ENCODE assay signal across 13 cellular contexts in the genomic region with DNA sequence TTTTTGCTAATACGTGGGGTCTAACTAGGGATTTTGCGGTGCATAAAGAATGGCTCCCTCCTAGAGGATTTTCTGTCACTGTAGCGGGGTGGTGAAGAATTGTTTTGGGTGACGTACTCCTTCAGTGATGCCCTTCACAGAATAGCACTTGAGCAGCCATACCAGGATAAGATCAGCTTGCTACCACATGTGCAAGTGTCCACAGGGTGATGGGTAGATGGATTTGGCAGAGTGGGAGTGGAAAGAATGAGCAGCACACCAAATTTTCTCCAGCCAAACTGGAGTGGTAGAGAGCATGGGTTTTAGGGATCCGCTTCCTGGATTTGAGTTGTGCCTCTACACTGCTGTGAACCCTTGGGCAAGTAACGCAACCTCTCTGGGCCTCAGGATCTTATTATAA. TPM values are rescaled to one million over a fixed set of nuclear protein-coding genes. Genes with fewer than 3 reads are reported as not detected.
DNase-seq lines count a peak whose midpoint lies in the region; ATAC-seq, FAIRE-seq and TF ChIP-seq lines count a peak whose summit lies in the region.
"Had no signal": no experiment of that assay in that cellular context is flagged by ENCODE, and none has a peak within 500 bp of the region (broad histone marks: within the 10 kb centered on the region; RNA-seq: fewer than 3 reads in every experiment).

No MANE protein-coding gene starts in this region.

- peak overlapping the region; percentile 87 for H3K4me2 ChIP-seq in PC-9

- peaks cover 0 to 48% (median 3%) of the 10 kb centered on the region in 3 donors for H3K36me3 Mint-ChIP-seq in CD8-positive, alpha-beta memory T cell
- H3K36me3 Mint-ChIP-seq in CD14-positive monocyte = peaks cover 13 to 24% of the 10 kb centered on the region in 2 donors

- TF ChIP-seq CTCF in PC-9 (conservative IDR thresholded peaks at IDR 0.05) (no peak), right atrium auricular region (IDR thresholded peaks at IDR 0.05) (no peak), psoas muscle (IDR thresholded peaks at IDR 0.05) (no peak), CD14-positive monocyte (IDR thresholded peaks at IDR 0.05) (no peak)

- peaks cover 0 to 8% of the 10 kb centered on the region in 2 donors for H3K27me3 Mint-ChIP-seq in CD8-positive, alpha-beta memory T cell
- H3K27me3 Mint-ChIP-seq in CD14-positive monocyte (ENCODE audit: low read depth in 3 of 3) = no peaks in the 10 kb centered on the region

- no peak for FAIRE-seq in H54 (lab: Jason Lieb, UNC)
- FAIRE-seq: GM18507 had no signal

- H3K27ac ChIP-seq in CD8-positive, alpha-beta memory T cell (ENCODE audit: low read depth, low read length) = no peak overlapping the region
- H3K27ac ChIP-seq in PC-9 (no peak overlapping the region), right atrium auricular region (peak overlapping the region; percentile 97 to 99), psoas muscle (peak overlapping the region; percentile 97)

- no peaks in the 10 kb centered on the region for H3K9me3 ChIP-seq in CD8-positive, alpha-beta memory T cell (ENCODE audit: low read length)
- H3K9me3 ChIP-seq in PC-9 (ENCODE audit: insufficient read depth, low read depth) = no peaks in the 10 kb centered on the region
- no peaks in the 10 kb centered on the region for H3K9me3 ChIP-seq in right atrium auricular region
- H3K9me3 ChIP-seq in psoas muscle = no peaks in the 10 kb centered on the region
- H3K9me3 ChIP-seq: ascending aorta had no signal

- no peaks in the 10 kb centered on the region for H3K27me3 ChIP-seq in CD8-positive, alpha-beta memory T cell (ENCODE audit: insufficient read depth, low read length, poor library complexity, severe bottlenecking)
- no peaks in the 10 kb centered on the region for H3K27me3 ChIP-seq in PC-9 (ENCODE audit: insufficient read depth, low read depth)
- no peaks in the 10 kb centered on the region for H3K27me3 ChIP-seq in right atrium auricular region
- H3K27me3 ChIP-seq in psoas muscle (ENCODE audit: insufficient read depth in 3 of 3, low read length in 2 of 3) = no peaks in the 10 kb centered on the region
- H3K27me3 ChIP-seq: ascending aorta had no signal

- peaks cover 63 to 80% (median 75%) of the 10 kb centered on the region in 3 donors for H3K4me1 Mint-ChIP-seq in CD8-positive, alpha-beta memory T cell
- H3K4me1 Mint-ChIP-seq in CD14-positive monocyte = peaks cover 66% of the 10 kb centered on the region

- H3K79me2 ChIP-seq in PC-9 (ENCODE audit: low read depth) = peaks cover 38% of the 10 kb centered on the region

- POLR2A ChIA-PET in CD8-positive, alpha-beta memory T cell (lab: Charles Lee) = interaction anchor here (1.0 kb wide), 1 partner anchor 10 kb away, joined by 5 read pairs; no protein-coding TSS in a partner anchor
- POLR2A ChIA-PET in PC-9 (lab: Charles Lee; ENCODE audit: unreplicated experiment) = no interaction called here

- peaks cover 38% of the 10 kb centered on the region for H3F3A ChIP-seq in PC-9 (ENCODE audit: insufficient read depth, low read depth)

- intact Hi-C loops in PC-9 (cut with micrococcal nuclease; ENCODE audit: unreplicated experiment) = loop anchor here (5.0 to 10.0 kb wide), 2 partner anchors 38 to 170 kb away; partner anchors contain the start of gene NUAK1
- intact Hi-C loops in psoas muscle (cut with DNase I) = loop anchor here (5.0 kb wide), 3 partner anchors 38 to 57 kb away; partner anchors contain the start of genes CKAP4 (in 2 of the 2) and POLR3B (in 1 of the 2)
- intact Hi-C loops in CD14-positive monocyte (cut with micrococcal nuclease) = loop anchor here (5.0 kb wide), 4 partner anchors 33 to 77 kb away; partner anchors contain the start of genes CKAP4 (in 2 of the 2) and POLR3B (in 2 of the 2)

- BruUV-seq in PC-9 (replicated peaks; lab: Mats Ljungman, UMichigan) = no TSS peak

- 58 to 64% (median 62%) methylated on average over 6 of the region's 6 CpGs for WGBS in psoas muscle, 3 donors

- TF ChIP-seq POLR2A in H54 (IDR thresholded peaks at IDR 0.05; ENCODE audit: low read depth, low read length) = no peak

- H3K4me3 ChIP-seq in CD8-positive, alpha-beta memory T cell (ENCODE audit: low read length) = no peak overlapping the region
- no peak overlapping the region for H3K4me3 ChIP-seq in PC-9
- no peak overlapping the region for H3K4me3 ChIP-seq in right atrium auricular region
- H3K4me3 ChIP-seq in psoas muscle = peak overlapping the region; percentile 86

- no peaks in the 10 kb centered on the region for H3K36me3 ChIP-seq in CD8-positive, alpha-beta memory T cell (ENCODE audit: insufficient read depth, low read length)
- H3K36me3 ChIP-seq in PC-9 (ENCODE audit: low read depth) = no peaks in the 10 kb centered on the region
- no peaks in the 10 kb centered on the region for H3K36me3 ChIP-seq in right atrium auricular region
- H3K36me3 ChIP-seq in psoas muscle (ENCODE audit: insufficient read depth in 1 of 2, low read depth in 1 of 2) = peaks cover 0 to 4% of the 10 kb centered on the region in 2 donors
- H3K36me3 ChIP-seq: ascending aorta had no signal

- H3K9me3 Mint-ChIP-seq in CD8-positive, alpha-beta memory T cell = no peaks in the 10 kb centered on the region
- no peaks in the 10 kb centered on the region for H3K9me3 Mint-ChIP-seq in CD14-positive monocyte

- H4K20me1 ChIP-seq in PC-9 (ENCODE audit: insufficient read depth) = no peaks in the 10 kb centered on the region

- H3K4me1 ChIP-seq in CD8-positive, alpha-beta memory T cell (ENCODE audit: insufficient read depth, low read length) = peaks cover 64% of the 10 kb centered on the region
- H3K4me1 ChIP-seq in PC-9 (replicated peaks; ENCODE audit: insufficient read depth) (peaks cover 66% of the 10 kb centered on the region), right atrium auricular region (peaks cover 0 to 83% of the 10 kb centered on the region in 2 donors), psoas muscle (peaks cover 85% of the 10 kb centered on the region)

- DNase-seq in CD8-positive, alpha-beta memory T cell = no peak
- no peak for DNase-seq in PC-9
- no peak for DNase-seq in right atrium auricular region (ENCODE audit: low spot score)
- DNase-seq in psoas muscle = no peak
- DNase-seq in DMS114 treated with DMSO at 0.1 percent for 48 hours (lab: John Stamatoyannopoulos, UW; ENCODE audit: unreplicated experiment) = no peak
- no peak for DNase-seq in EL
- no peak for DNase-seq in CD14-positive monocyte (ENCODE audit: low spot score)
- no peak for DNase-seq in H54 (ENCODE audit: insufficient read length, low spot score)
- DNase-seq: activated CD4-positive, CD25-positive, alpha-beta regulatory T cell; NCI-H510A treated with DMSO at 0.1 percent for 48 hours; stimulated activated CD4-positive, alpha-beta T cell treated with anti-CD3 and anti-CD28 coated beads, Interleukin-4, amount 100 ng/mL, for 1 hour had no signal

- CTCF ChIA-PET in CD8-positive, alpha-beta memory T cell (lab: Charles Lee) = interaction anchor here (1.1 to 1.7 kb wide), 4 partner anchors 22 to 81 kb away, joined by 3 to 7 read pairs (median 4); partner anchors contain the start of gene POLR3B
- CTCF ChIA-PET in PC-9 (lab: Charles Lee) = interaction anchor here (0.6 kb wide), 1 partner anchor 672 kb away, joined by 8 read pairs; no protein-coding TSS in a partner anchor

- H3K4me3 Mint-ChIP-seq in CD8-positive, alpha-beta memory T cell = peak overlapping the region in 6 of 7 donors; percentile 60 to 98 (median 94)
- no peak overlapping the region for H3K4me3 Mint-ChIP-seq in CD14-positive monocyte

- H3K9me2 ChIP-seq in PC-9 (ENCODE audit: insufficient read depth) = no peaks in the 10 kb centered on the region

- no peak overlapping the region for H2AFZ ChIP-seq in PC-9

- peak overlapping the region; percentile 73 to 100 (median 98) for H3K27ac Mint-ChIP-seq in CD8-positive, alpha-beta memory T cell
- peak overlapping the region in 1 of 7 donors; percentile 37 for H3K27ac Mint-ChIP-seq in CD14-positive monocyte

- no peak for ATAC-seq in psoas muscle

RNA-seq across cellular contexts. Expression of gene TCP11L2, which starts 2.3 kb away (rescaled TPM):
- 10 to 100 TPM; 11.8 to 13.0 TPM for total RNA-seq in CD8-positive, alpha-beta memory T cell
- polyA plus RNA-seq in CD8-positive, alpha-beta memory T cell = 19.3 TPM
- total RNA-seq in PC-9 (2021) (34.6 and 35.1 TPM in 2 replicates), right atrium auricular region (10 to 100 TPM; 34.0 to 59.1 TPM), psoas muscle (10 to 100 TPM; 26.7 to 63.1 (median 39.0) TPM)
- polyA plus RNA-seq in psoas muscle (10 to 100 TPM in 2 of 3 donors, 1 to 10 TPM in 1; 3.9 to 26.0 (median 15.2) TPM), CD14-positive monocyte (10 to 100 TPM; 23.5 to 37.3 TPM)

RNA-seq across cellular contexts. Expression of gene POLR3B, which starts 52.8 kb away (rescaled TPM):
- 10 to 100 TPM; 13.4 to 14.6 TPM for total RNA-seq in CD8-positive, alpha-beta memory T cell
- polyA plus RNA-seq in CD8-positive, alpha-beta memory T cell = 5.3 TPM
- 8.4 and 12.9 TPM in 2 replicates for total RNA-seq in PC-9 (2021)
- 10 to 100 TPM in 1 of 2 donors, 1 to 10 TPM in 1; 6.0 to 10.7 TPM for total RNA-seq in right atrium auricular region
- total RNA-seq in psoas muscle = 10 to 100 TPM in 1 of 4 donors, 1 to 10 TPM in 3; 4.3 to 14.0 (median 8.4) TPM
- polyA plus RNA-seq in psoas muscle = 1 to 10 TPM; 3.6 to 6.7 (median 5.3) TPM
- 1 to 10 TPM; 2.0 to 2.6 TPM for polyA plus RNA-seq in CD14-positive monocyte

RNA-seq across cellular contexts. Expression of gene CKAP4, which starts 57.0 kb away (rescaled TPM):
- 10 to 100 TPM; 10.1 to 11.3 TPM for total RNA-seq in CD8-positive, alpha-beta memory T cell
- polyA plus RNA-seq in CD8-positive, alpha-beta memory T cell = 7.6 TPM
- total RNA-seq in PC-9 (2021) (73.6 and 81.5 TPM in 2 replicates), right atrium auricular region (10 to 100 TPM; 50.1 to 56.8 TPM), psoas muscle (10 to 100 TPM; 14.2 to 24.4 (median 19.7) TPM)
- polyA plus RNA-seq in psoas muscle (10 to 100 TPM in 1 of 3 donors, 1 to 10 TPM in 2; 7.6 to 14.7 (median 8.0) TPM), CD14-positive monocyte (10 to 100 TPM; 46.9 to 59.4 TPM)

Comparison
In these comparisons a context has a peak if more than half of its experiments do, and no peak if none do; other contexts are left out.
1. H3K27ac ChIP-seq: peak in right atrium auricular region (2 of 2) and psoas muscle (single experiment); none in CD8-positive, alpha-beta memory T cell (single experiment) and PC-9 (single experiment).
2. H3K4me3 Mint-ChIP-seq: peak in CD8-positive, alpha-beta memory T cell (6 of 7); none in CD14-positive monocyte (0 of 2).